1 cellular context compared by ENCODE assay signal in the genomic region with DNA sequence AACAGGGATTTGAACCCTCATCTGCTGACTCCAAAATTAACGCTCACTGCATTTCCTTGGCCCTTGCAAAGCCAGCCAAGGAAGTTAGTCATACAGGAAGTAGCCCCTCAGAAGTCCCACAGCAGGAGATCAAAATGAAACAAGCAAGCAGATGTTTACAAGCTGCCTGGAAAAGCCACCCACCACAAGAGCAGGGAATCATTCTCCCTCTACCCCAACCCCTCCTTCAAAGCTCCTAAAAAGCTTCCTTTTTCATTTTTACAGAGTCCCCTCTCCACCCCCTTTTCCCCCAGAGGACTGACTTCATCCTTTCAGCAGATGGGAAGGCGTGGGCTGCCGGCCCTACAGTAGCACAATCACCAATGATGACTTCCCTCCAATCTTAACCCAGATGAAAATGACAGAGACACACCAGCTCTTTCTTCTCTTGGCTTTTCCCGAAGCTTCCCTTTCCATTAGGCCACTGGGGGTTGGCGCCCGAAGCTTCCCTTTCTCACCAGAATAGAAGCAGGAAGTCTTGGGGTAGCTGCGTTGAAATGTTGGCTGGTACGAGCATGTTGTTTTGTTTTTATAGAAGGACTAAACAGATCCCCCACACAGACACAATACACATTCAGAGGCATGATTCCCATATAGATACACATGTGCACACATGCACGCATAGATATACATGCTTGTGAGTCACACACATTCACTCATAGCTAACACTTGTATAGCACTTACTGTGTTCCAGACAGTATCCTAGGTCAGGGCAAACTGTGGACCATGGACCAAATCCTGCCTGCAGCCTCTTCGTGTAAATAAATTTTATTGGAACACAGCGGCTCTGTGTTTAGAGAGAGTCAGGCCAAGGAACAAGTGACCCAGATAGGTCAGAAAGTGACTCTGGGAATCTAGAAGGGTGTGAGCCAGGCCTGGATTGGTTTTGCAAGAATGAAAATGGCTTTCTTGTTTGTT.
TF ChIP-seq lines count a peak whose summit lies in the region.

No MANE protein-coding gene starts in this region.

TF ChIP-seq in HEK293, 187 proteins besides CTCF, POLR2A, EP300 and RAD21 (continued from another document and continues in another):
- TF ChIP-seq, protein P1, sequence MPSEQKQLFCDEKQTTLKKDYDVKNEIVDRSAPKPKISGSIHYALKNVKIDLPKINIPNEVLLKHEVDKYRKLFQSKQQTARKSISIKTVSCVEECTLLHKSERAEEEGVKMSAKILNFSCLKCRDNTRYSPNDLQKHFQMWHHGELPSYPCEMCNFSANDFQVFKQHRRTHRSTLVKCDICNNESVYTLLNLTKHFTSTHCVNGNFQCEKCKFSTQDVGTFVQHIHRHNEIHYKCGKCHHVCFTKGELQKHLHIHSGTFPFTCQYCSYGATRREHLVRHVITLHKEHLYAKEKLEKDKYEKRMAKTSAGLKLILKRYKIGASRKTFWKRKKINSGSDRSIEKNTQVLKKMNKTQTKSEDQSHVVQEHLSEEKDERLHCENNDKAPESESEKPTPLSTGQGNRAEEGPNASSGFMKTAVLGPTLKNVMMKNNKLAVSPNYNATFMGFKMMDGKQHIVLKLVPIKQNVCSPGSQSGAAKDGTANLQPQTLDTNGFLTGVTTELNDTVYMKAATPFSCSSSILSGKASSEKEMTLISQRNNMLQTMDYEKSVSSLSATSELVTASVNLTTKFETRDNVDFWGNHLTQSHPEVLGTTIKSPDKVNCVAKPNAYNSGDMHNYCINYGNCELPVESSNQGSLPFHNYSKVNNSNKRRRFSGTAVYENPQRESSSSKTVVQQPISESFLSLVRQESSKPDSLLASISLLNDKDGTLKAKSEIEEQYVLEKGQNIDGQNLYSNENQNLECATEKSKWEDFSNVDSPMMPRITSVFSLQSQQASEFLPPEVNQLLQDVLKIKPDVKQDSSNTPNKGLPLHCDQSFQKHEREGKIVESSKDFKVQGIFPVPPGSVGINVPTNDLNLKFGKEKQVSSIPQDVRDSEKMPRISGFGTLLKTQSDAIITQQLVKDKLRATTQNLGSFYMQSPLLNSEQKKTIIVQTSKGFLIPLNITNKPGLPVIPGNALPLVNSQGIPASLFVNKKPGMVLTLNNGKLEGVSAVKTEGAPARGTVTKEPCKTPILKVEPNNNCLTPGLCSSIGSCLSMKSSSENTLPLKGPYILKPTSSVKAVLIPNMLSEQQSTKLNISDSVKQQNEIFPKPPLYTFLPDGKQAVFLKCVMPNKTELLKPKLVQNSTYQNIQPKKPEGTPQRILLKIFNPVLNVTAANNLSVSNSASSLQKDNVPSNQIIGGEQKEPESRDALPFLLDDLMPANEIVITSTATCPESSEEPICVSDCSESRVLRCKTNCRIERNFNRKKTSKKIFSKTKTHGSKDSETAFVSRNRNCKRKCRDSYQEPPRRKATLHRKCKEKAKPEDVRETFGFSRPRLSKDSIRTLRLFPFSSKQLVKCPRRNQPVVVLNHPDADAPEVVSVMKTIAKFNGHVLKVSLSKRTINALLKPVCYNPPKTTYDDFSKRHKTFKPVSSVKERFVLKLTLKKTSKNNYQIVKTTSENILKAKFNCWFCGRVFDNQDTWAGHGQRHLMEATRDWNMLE (tag by site-specific recombination; conservative IDR thresholded peaks at IDR 0.05; ENCODE audit: low read depth) = peak; percentile 37; the same call in 1 of the 2 replicates
- TF ChIP-seq, protein P2, sequence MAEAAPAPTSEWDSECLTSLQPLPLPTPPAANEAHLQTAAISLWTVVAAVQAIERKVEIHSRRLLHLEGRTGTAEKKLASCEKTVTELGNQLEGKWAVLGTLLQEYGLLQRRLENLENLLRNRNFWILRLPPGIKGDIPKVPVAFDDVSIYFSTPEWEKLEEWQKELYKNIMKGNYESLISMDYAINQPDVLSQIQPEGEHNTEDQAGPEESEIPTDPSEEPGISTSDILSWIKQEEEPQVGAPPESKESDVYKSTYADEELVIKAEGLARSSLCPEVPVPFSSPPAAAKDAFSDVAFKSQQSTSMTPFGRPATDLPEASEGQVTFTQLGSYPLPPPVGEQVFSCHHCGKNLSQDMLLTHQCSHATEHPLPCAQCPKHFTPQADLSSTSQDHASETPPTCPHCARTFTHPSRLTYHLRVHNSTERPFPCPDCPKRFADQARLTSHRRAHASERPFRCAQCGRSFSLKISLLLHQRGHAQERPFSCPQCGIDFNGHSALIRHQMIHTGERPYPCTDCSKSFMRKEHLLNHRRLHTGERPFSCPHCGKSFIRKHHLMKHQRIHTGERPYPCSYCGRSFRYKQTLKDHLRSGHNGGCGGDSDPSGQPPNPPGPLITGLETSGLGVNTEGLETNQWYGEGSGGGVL (tag by site-specific recombination; IDR thresholded peaks at IDR 0.05) = peak; percentile 97
- TF ChIP-seq MEIS1 (CRISPR knock-in tag; IDR thresholded peaks at IDR 0.05; ENCODE audit: borderline replicate concordance) (no peak), KLF16 (tag by site-specific recombination; IDR thresholded peaks at IDR 0.05) (peak; percentile 44; the same call in 1 of the 2 replicates), ZNF707 (tag by site-specific recombination; IDR thresholded peaks at IDR 0.05) (no peak), PBX3 (CRISPR knock-in tag; IDR thresholded peaks at IDR 0.05) (no peak), FEZF1 (tag by site-specific recombination; IDR thresholded peaks at IDR 0.05) (peak; percentile 94), ZSCAN16 (tag by site-specific recombination; IDR thresholded peaks at IDR 0.05) (no peak), KLF10 (tag by site-specific recombination; IDR thresholded peaks at IDR 0.05) (0 out of 2 replicates have a peak, but pooled peaks have one; percentile 31), ZNF248 (tag by site-specific recombination; IDR thresholded peaks at IDR 0.05) (no peak), ZNF791 (tag by site-specific recombination; IDR thresholded peaks at IDR 0.05) (no peak), ZNF423 (tag by site-specific recombination; IDR thresholded peaks at IDR 0.05) (no peak), ZSCAN23 (tag by site-specific recombination; IDR thresholded peaks at IDR 0.05) (no peak), IKZF3 (tag by site-specific recombination; IDR thresholded peaks at IDR 0.05) (peak; percentile 45; the same call in 1 of the 2 replicates), ZNF24 (tag by site-specific recombination; IDR thresholded peaks at IDR 0.05) (peak; percentile 61; the same call in 1 of the 2 replicates), ZNF629 (tag by site-specific recombination; IDR thresholded peaks at IDR 0.05) (peak; percentile 77), ZNF660 (tag by site-specific recombination; IDR thresholded peaks at IDR 0.05) (peak; percentile 64; the same call in 1 of the 2 replicates), ZNF596 (tag by site-specific recombination; IDR thresholded peaks at IDR 0.05) (0 out of 2 replicates have a peak, but pooled peaks have one; percentile 9), ZNF571 (tag by site-specific recombination; IDR thresholded peaks at IDR 0.05) (no peak), ZNF624 (tag by site-specific recombination; IDR thresholded peaks at IDR 0.05) (no peak), ZFP41 (tag by site-specific recombination; IDR thresholded peaks at IDR 0.05; ENCODE audit: borderline replicate concordance) (no peak), ZIC2 (tag by site-specific recombination; IDR thresholded peaks at IDR 0.05) (peak; percentile 64), ZNF704 (tag by site-specific recombination; IDR thresholded peaks at IDR 0.05) (no peak), SP7 (tag by site-specific recombination; IDR thresholded peaks at IDR 0.05) (peak; percentile 92), ZBTB8A (tag by site-specific recombination; IDR thresholded peaks at IDR 0.05) (no peak), ZNF792 (tag by site-specific recombination; IDR thresholded peaks at IDR 0.05) (no peak), ZNF18 (tag by site-specific recombination; IDR thresholded peaks at IDR 0.05) (no peak), ZNF558 (tag by site-specific recombination; IDR thresholded peaks at IDR 0.05) (no peak), GLIS1 (tag by site-specific recombination; IDR thresholded peaks at IDR 0.05) (peak; percentile 65), SCRT2 (tag by site-specific recombination; IDR thresholded peaks at IDR 0.05) (no peak), ZNF37A (tag by site-specific recombination; IDR thresholded peaks at IDR 0.05) (no peak), ZNF221 (tag by site-specific recombination; IDR thresholded peaks at IDR 0.05; ENCODE audit: borderline replicate concordance) (no peak), ZNF335 (tag by site-specific recombination; conservative IDR thresholded peaks at IDR 0.05) (peak; percentile 68), ZNF2 (tag by site-specific recombination; IDR thresholded peaks at IDR 0.05) (no peak)
- TF ChIP-seq, protein P3, sequence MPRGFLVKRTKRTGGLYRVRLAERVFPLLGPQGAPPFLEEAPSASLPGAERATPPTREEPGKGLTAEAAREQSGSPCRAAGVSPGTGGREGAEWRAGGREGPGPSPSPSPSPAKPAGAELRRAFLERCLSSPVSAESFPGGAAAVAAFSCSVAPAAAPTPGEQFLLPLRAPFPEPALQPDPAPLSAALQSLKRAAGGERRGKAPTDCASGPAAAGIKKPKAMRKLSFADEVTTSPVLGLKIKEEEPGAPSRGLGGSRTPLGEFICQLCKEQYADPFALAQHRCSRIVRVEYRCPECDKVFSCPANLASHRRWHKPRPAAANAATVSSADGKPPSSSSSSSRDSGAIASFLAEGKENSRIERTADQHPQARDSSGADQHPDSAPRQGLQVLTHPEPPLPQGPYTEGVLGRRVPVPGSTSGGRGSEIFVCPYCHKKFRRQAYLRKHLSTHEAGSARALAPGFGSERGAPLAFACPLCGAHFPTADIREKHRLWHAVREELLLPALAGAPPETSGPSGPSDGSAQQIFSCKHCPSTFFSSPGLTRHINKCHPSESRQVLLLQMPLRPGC (tag by site-specific recombination; IDR thresholded peaks at IDR 0.05) = no peak; the same call in 1 of the 2 replicates
- TF ChIP-seq, protein P4, sequence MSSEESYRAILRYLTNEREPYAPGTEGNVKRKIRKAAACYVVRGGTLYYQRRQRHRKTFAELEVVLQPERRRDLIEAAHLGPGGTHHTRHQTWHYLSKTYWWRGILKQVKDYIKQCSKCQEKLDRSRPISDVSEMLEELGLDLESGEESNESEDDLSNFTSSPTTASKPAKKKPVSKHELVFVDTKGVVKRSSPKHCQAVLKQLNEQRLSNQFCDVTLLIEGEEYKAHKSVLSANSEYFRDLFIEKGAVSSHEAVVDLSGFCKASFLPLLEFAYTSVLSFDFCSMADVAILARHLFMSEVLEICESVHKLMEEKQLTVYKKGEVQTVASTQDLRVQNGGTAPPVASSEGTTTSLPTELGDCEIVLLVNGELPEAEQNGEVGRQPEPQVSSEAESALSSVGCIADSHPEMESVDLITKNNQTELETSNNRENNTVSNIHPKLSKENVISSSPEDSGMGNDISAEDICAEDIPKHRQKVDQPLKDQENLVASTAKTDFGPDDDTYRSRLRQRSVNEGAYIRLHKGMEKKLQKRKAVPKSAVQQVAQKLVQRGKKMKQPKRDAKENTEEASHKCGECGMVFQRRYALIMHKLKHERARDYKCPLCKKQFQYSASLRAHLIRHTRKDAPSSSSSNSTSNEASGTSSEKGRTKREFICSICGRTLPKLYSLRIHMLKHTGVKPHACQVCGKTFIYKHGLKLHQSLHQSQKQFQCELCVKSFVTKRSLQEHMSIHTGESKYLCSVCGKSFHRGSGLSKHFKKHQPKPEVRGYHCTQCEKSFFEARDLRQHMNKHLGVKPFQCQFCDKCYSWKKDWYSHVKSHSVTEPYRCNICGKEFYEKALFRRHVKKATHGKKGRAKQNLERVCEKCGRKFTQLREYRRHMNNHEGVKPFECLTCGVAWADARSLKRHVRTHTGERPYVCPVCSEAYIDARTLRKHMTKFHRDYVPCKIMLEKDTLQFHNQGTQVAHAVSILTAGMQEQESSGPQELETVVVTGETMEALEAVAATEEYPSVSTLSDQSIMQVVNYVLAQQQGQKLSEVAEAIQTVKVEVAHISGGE (tag by site-specific recombination; conservative IDR thresholded peaks at IDR 0.05; ENCODE audit: low read depth) = peak; percentile 43; the same call in 1 of the 2 replicates
- TF ChIP-seq, protein P5, sequence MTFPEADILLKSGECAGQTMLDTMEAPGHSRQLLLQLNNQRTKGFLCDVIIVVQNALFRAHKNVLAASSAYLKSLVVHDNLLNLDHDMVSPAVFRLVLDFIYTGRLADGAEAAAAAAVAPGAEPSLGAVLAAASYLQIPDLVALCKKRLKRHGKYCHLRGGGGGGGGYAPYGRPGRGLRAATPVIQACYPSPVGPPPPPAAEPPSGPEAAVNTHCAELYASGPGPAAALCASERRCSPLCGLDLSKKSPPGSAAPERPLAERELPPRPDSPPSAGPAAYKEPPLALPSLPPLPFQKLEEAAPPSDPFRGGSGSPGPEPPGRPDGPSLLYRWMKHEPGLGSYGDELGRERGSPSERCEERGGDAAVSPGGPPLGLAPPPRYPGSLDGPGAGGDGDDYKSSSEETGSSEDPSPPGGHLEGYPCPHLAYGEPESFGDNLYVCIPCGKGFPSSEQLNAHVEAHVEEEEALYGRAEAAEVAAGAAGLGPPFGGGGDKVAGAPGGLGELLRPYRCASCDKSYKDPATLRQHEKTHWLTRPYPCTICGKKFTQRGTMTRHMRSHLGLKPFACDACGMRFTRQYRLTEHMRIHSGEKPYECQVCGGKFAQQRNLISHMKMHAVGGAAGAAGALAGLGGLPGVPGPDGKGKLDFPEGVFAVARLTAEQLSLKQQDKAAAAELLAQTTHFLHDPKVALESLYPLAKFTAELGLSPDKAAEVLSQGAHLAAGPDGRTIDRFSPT (tag by site-specific recombination; IDR thresholded peaks at IDR 0.05) = no peak
